Comparison of ENCODE assay signal across 28 cellular contexts in genomic region chr22:47029244-47030001, GRCh38.
DNase-seq lines count a peak whose midpoint lies in the region; ATAC-seq and TF ChIP-seq lines count a peak whose summit lies in the region.
"Had no signal": no experiment of that assay in that cellular context is flagged by ENCODE, and none has a peak within 500 bp of the region (broad histone marks: within the 10 kb centered on the region; RNA-seq: fewer than 3 reads in every experiment).

No MANE protein-coding gene starts in this region.

- H3K27ac ChIP-seq in dorsolateral prefrontal cortex = peak overlapping the region in 33 of 59 donors; percentile 1 to 75 (median 44)
- no peak overlapping the region for H3K27ac ChIP-seq in mesendoderm (ENCODE audit: low read depth, low read length)
- H3K27ac ChIP-seq in suprapubic skin = peak overlapping the region; percentile 97
- H3K27ac ChIP-seq: 22Rv1, tibial artery had no signal

- no peak overlapping the region for H3K4me3 ChIP-seq in dorsolateral prefrontal cortex
- no peak overlapping the region for H3K4me3 ChIP-seq in mesendoderm (ENCODE audit: low read length)
- no peak overlapping the region for H3K4me3 ChIP-seq in suprapubic skin
- H3K4me3 ChIP-seq: body of pancreas, gastroesophageal sphincter, K562, lung, MG63, tibial artery had no signal

- intact Hi-C loops in dorsolateral prefrontal cortex (cut with DNase I) = no loop called here

- H3K56ac ChIP-seq in mesendoderm (ENCODE audit: low read length) = peak overlapping the region; percentile 63

- no peaks in the 10 kb centered on the region for H3K9me3 ChIP-seq in suprapubic skin
- H3K9me3 ChIP-seq: body of pancreas, gastroesophageal sphincter, MG63, tibial artery had no signal

- H3K9ac ChIP-seq in mesendoderm (ENCODE audit: low read length) = no peak overlapping the region

- no peak overlapping the region for H3K4me2 ChIP-seq in mesendoderm (ENCODE audit: low read length)

- H3K4me1 Mint-ChIP-seq in activated T-helper 17 cell treated with anti-CD3 and anti-CD28 coated beads, Interleukin-2, amount 50 U/mL, for 72 hours = peaks cover 13% of the 10 kb centered on the region
- H3K4me1 Mint-ChIP-seq: activated CD8-positive, alpha-beta memory T cell treated with anti-CD3 and anti-CD28 coated beads, Interleukin-2, amount 10 ng/mL, durations not matched to agents 7 days and 5 days had no signal

- H3K27ac Mint-ChIP-seq in activated T-helper 17 cell treated with anti-CD3 and anti-CD28 coated beads, Interleukin-2, amount 50 U/mL, for 72 hours = no peak overlapping the region
- H3K27ac Mint-ChIP-seq: activated CD8-positive, alpha-beta memory T cell treated with anti-CD3 and anti-CD28 coated beads, Interleukin-2, amount 10 ng/mL, durations not matched to agents 7 days and 5 days; activated T-helper 2 cell treated with anti-CD3 and anti-CD28 coated beads, Interferon-gamma antibody, Interleukin-2, Interleukin-4, amounts not matched to agents 10 μg/mL and 5 μg/mL and 100 μg/mL, durations not matched to agents 14 hours and 24 hours and 36 hours; CD4-positive, alpha-beta T cell had no signal

- no peak overlapping the region for H2AK5ac ChIP-seq in mesendoderm (ENCODE audit: low read length)

- no peak overlapping the region for H2BK120ac ChIP-seq in mesendoderm (ENCODE audit: low read depth, low read length)

- H3K36me3 Mint-ChIP-seq in activated T-helper 17 cell treated with anti-CD3 and anti-CD28 coated beads, Interleukin-2, amount 50 U/mL, for 72 hours (ENCODE audit: low read depth) = peaks cover 10% of the 10 kb centered on the region
- H3K36me3 Mint-ChIP-seq: activated CD8-positive, alpha-beta memory T cell treated with anti-CD3 and anti-CD28 coated beads, Interleukin-2, amount 10 ng/mL, durations not matched to agents 7 days and 5 days; WTC11 had no signal

- H3K27me3 Mint-ChIP-seq in activated T-helper 17 cell treated with anti-CD3 and anti-CD28 coated beads, Interleukin-2, amount 50 U/mL, for 72 hours = no peaks in the 10 kb centered on the region
- H3K27me3 Mint-ChIP-seq: activated CD8-positive, alpha-beta memory T cell treated with anti-CD3 and anti-CD28 coated beads, Interleukin-2, amount 10 ng/mL, durations not matched to agents 7 days and 5 days; CD4-positive, alpha-beta T cell had no signal

- H3K18ac ChIP-seq in mesendoderm (ENCODE audit: low read length) = no peak overlapping the region

- no peak overlapping the region for H2BK5ac ChIP-seq in mesendoderm (ENCODE audit: low read length)

- H4K8ac ChIP-seq in mesendoderm (ENCODE audit: low read depth, low read length) = no peak overlapping the region

- no CpG with 5 or more reads among the region's 25 CpGs for WGBS in mesendoderm (ENCODE audit: extremely low coverage, insufficient coverage, low lambda C conversion rate)
- 78% methylated on average over 23 of the region's 25 CpGs for WGBS in suprapubic skin

- no peaks in the 10 kb centered on the region for H3K79me2 ChIP-seq in mesendoderm (ENCODE audit: control insufficient read depth, insufficient read depth, low read length)

- H3K27me3 ChIP-seq in dorsolateral prefrontal cortex (no peaks in the 10 kb centered on the region), mesendoderm (ENCODE audit: insufficient read depth, low read length, poor library complexity) (no peaks in the 10 kb centered on the region), suprapubic skin (no peaks in the 10 kb centered on the region)
- H3K27me3 ChIP-seq: body of pancreas, gastroesophageal sphincter, MG63, tibial artery had no signal

- H3K4ac ChIP-seq in mesendoderm (ENCODE audit: low read depth, low read length) = no peak overlapping the region

- no peaks in the 10 kb centered on the region for H3K9me3 Mint-ChIP-seq in activated T-helper 17 cell treated with anti-CD3 and anti-CD28 coated beads, Interleukin-2, amount 50 U/mL, for 72 hours
- H3K9me3 Mint-ChIP-seq: activated T-helper 2 cell treated with anti-CD3 and anti-CD28 coated beads, Interferon-gamma antibody, Interleukin-2, Interleukin-4, amounts not matched to agents 10 μg/mL and 5 μg/mL and 100 μg/mL, durations not matched to agents 14 hours and 24 hours and 36 hours; CD4-positive, alpha-beta T cell; WTC11 had no signal

- H3K4me1 ChIP-seq in mesendoderm (ENCODE audit: control insufficient read depth, low read depth, low read length) (no peaks in the 10 kb centered on the region), suprapubic skin (peaks cover 51% of the 10 kb centered on the region)

- no peak overlapping the region for H2BK15ac ChIP-seq in mesendoderm (replicated peaks; ENCODE audit: low read depth)

- TF ChIP-seq CTCF in dorsolateral prefrontal cortex (IDR thresholded peaks at IDR 0.05 in 54 of 56, conservative IDR thresholded peaks at IDR 0.05 in 2 of 56; ENCODE audit: low read depth in 1 of 56, partially characterized antibody in 56 of 56) (no peak), suprapubic skin (IDR thresholded peaks at IDR 0.05) (no peak)

- no peak for TF ChIP-seq EP300 in suprapubic skin (IDR thresholded peaks at IDR 0.05)

- no peak for ATAC-seq in activated T-helper 17 cell treated with anti-CD3 and anti-CD28 coated beads, Interleukin-2, amount 50 U/mL, for 72 hours (replicated peaks)
- no peak for ATAC-seq in HG03045 (IDR thresholded peaks at IDR 0.05; ENCODE audit: unreplicated experiment)
- ATAC-seq: activated CD8-positive, alpha-beta memory T cell treated with anti-CD3 and anti-CD28 coated beads, Interleukin-2, amount 10 ng/mL, durations not matched to agents 7 days and 5 days; body of pancreas; K562; stimulated activated naive CD8-positive, alpha-beta T cell treated with anti-CD3 and anti-CD28 coated beads, Interleukin-15, Interleukin-2, amounts not matched to agents 100 U/mL and 50 U/mL, for 24 hours; WTC11 had no signal

- H3K4me3 Mint-ChIP-seq in activated T-helper 17 cell treated with anti-CD3 and anti-CD28 coated beads, Interleukin-2, amount 50 U/mL, for 72 hours = no peak overlapping the region
- H3K4me3 Mint-ChIP-seq: activated CD8-positive, alpha-beta memory T cell treated with anti-CD3 and anti-CD28 coated beads, Interleukin-2, amount 10 ng/mL, durations not matched to agents 7 days and 5 days; CD4-positive, alpha-beta T cell; WTC11 had no signal

- H3K36me3 ChIP-seq in mesendoderm (ENCODE audit: control insufficient read depth, insufficient read depth, low read length) = no peaks in the 10 kb centered on the region
- H3K36me3 ChIP-seq in suprapubic skin = no peaks in the 10 kb centered on the region
- H3K36me3 ChIP-seq: gastroesophageal sphincter, MG63, tibial artery had no signal

- peak; percentile 12 for DNase-seq in activated T-cell treated with anti-CD3 and anti-CD28 coated beads, Interleukin-2, amount 50 U/mL, for 1 hour
- DNase-seq in activated T-cell treated with anti-CD3 and anti-CD28 coated beads, Interleukin-2, amount 50 U/mL, for 48 hours = no peak
- DNase-seq in dorsolateral prefrontal cortex = peak in 5 of 10 donors; percentile 13 to 41 (median 27)
- DNase-seq in mesendoderm = no peak
- DNase-seq in suprapubic skin (ENCODE audit: low spot score in 2 of 2) = peak in 1 of 2 donors; percentile 62
- no peak for DNase-seq in kidney glomerular epithelial cell (lab: John Stamatoyannopoulos, UW)
- DNase-seq: activated CD4-positive, alpha-beta T cell treated with anti-CD3 and anti-CD28 coated beads, Interleukin-2, amount 50 U/mL, for 1 hour; activated CD8-positive, alpha-beta memory T cell treated with anti-CD3 and anti-CD28 coated beads, Interleukin-2, amount 10 ng/mL, durations not matched to agents 7 days and 5 days; body of pancreas; CD4-positive, alpha-beta T cell; effector memory CD4-positive, alpha-beta T cell; EL; MG63; NCI-H1417 treated with DMSO at 0.1 percent for 48 hours; NCI-H446 treated with DMSO at 0.1 percent for 48 hours; OCI-M1; SHP77 treated with DMSO at 0.1 percent for 48 hours; stimulated activated naive CD8-positive, alpha-beta T cell treated with anti-CD3 and anti-CD28 coated beads, Interleukin-15, Interleukin-2, amounts not matched to agents 100 U/mL and 50 U/mL, for 24 hours; T1000 had no signal

- H3K79me1 ChIP-seq in mesendoderm (ENCODE audit: low read length) = no peaks in the 10 kb centered on the region

- peak overlapping the region; percentile 24 for H3K23ac ChIP-seq in mesendoderm (ENCODE audit: low read length)

- H4K5ac ChIP-seq in mesendoderm (ENCODE audit: low read length) = no peak overlapping the region

- TF ChIP-seq POLR2A in suprapubic skin (IDR thresholded peaks at IDR 0.05) = no peak
